9 cellular contexts compared by ENCODE assay signal in genomic region chr16:72788269-72788809, GRCh38.
DNase-seq lines count a peak whose midpoint lies in the region; ATAC-seq lines count a peak whose summit lies in the region.
"Had no signal": no experiment of that assay in that cellular context is flagged by ENCODE, and none has a peak within 500 bp of the region (broad histone marks: within the 10 kb centered on the region; RNA-seq: fewer than 3 reads in every experiment).

No MANE protein-coding gene starts in this region.

- H3K4me3 Mint-ChIP-seq in activated naive CD4-positive, alpha-beta T cell treated with anti-CD3 and anti-CD28 coated beads for 36 hours: peak overlapping the region; percentile 72
- peak overlapping the region; percentile 87 for H3K4me3 Mint-ChIP-seq in activated naive CD8-positive, alpha-beta T cell treated with anti-CD3 and anti-CD28 coated beads, Interleukin-2, amount 10 ng/mL, durations not matched to agents 7 days and 5 days
- H3K4me3 Mint-ChIP-seq in memory B cell: peak overlapping the region; percentile 84

- peak overlapping the region; percentile 80 for H3K27ac ChIP-seq in thymus (ENCODE audit: low read depth)
- H3K27ac ChIP-seq: parathyroid adenoma had no signal

- no peak for ATAC-seq in activated naive CD8-positive, alpha-beta T cell treated with anti-CD3 and anti-CD28 coated beads, Interleukin-2, amount 10 ng/mL, durations not matched to agents 7 days and 5 days (ENCODE audit: low read depth)
- ATAC-seq in memory B cell (ENCODE audit: low read depth) (no peak), GM18517 (IDR thresholded peaks at IDR 0.05; ENCODE audit: unreplicated experiment) (no peak)

- 72% methylated on average over 18 of the region's 18 CpGs for WGBS in thymus

- CTCF ChIA-PET in activated naive CD4-positive, alpha-beta T cell treated with anti-CD3 and anti-CD28 coated beads for 36 hours (lab: Charles Lee): interaction anchor here (1.2 kb wide), 1 partner anchor 44 kb away, joined by 3 read pairs; no protein-coding TSS in a partner anchor

- H3K9me3 ChIP-seq in thymus (ENCODE audit: control insufficient read depth): no peaks in the 10 kb centered on the region

- peak overlapping the region; percentile 50 for H3K4me3 ChIP-seq in thymus (ENCODE audit: low read length)

- no peak overlapping the region for H3K27ac Mint-ChIP-seq in activated naive CD4-positive, alpha-beta T cell treated with anti-CD3 and anti-CD28 coated beads for 36 hours
- no peak overlapping the region for H3K27ac Mint-ChIP-seq in activated naive CD8-positive, alpha-beta T cell treated with anti-CD3 and anti-CD28 coated beads, Interleukin-2, amount 10 ng/mL, durations not matched to agents 7 days and 5 days
- H3K27ac Mint-ChIP-seq in memory B cell: no peak overlapping the region

- H3K4me1 ChIP-seq in thymus (ENCODE audit: control insufficient read depth, insufficient read depth, low read length): peaks cover 3% of the 10 kb centered on the region

- peaks cover 28% of the 10 kb centered on the region for H3K27me3 Mint-ChIP-seq in activated naive CD4-positive, alpha-beta T cell treated with anti-CD3 and anti-CD28 coated beads for 36 hours (ENCODE audit: low read depth)
- peaks cover 50% of the 10 kb centered on the region for H3K27me3 Mint-ChIP-seq in activated naive CD8-positive, alpha-beta T cell treated with anti-CD3 and anti-CD28 coated beads, Interleukin-2, amount 10 ng/mL, durations not matched to agents 7 days and 5 days
- peaks cover 2% of the 10 kb centered on the region for H3K27me3 Mint-ChIP-seq in memory B cell

- H3K36me3 ChIP-seq in thymus (ENCODE audit: control insufficient read depth, insufficient read depth): no peaks in the 10 kb centered on the region

- POLR2A ChIA-PET in activated naive CD8-positive, alpha-beta T cell treated with anti-CD3 and anti-CD28 coated beads, Interleukin-2, amount 10 ng/mL, durations not matched to agents 7 days and 5 days (lab: Charles Lee): no interaction called here

- H3K4me1 Mint-ChIP-seq in activated naive CD4-positive, alpha-beta T cell treated with anti-CD3 and anti-CD28 coated beads for 36 hours (ENCODE audit: low read depth): peaks cover 14% of the 10 kb centered on the region
- peaks cover 25% of the 10 kb centered on the region for H3K4me1 Mint-ChIP-seq in activated naive CD8-positive, alpha-beta T cell treated with anti-CD3 and anti-CD28 coated beads, Interleukin-2, amount 10 ng/mL, durations not matched to agents 7 days and 5 days
- H3K4me1 Mint-ChIP-seq in memory B cell: peaks cover 10% of the 10 kb centered on the region

- H3K36me3 Mint-ChIP-seq in activated naive CD4-positive, alpha-beta T cell treated with anti-CD3 and anti-CD28 coated beads for 36 hours (ENCODE audit: low read depth): no peaks in the 10 kb centered on the region
- peaks cover 11% of the 10 kb centered on the region for H3K36me3 Mint-ChIP-seq in activated naive CD8-positive, alpha-beta T cell treated with anti-CD3 and anti-CD28 coated beads, Interleukin-2, amount 10 ng/mL, durations not matched to agents 7 days and 5 days
- H3K36me3 Mint-ChIP-seq in memory B cell: no peaks in the 10 kb centered on the region

- H3K9me3 Mint-ChIP-seq in activated naive CD4-positive, alpha-beta T cell treated with anti-CD3 and anti-CD28 coated beads for 36 hours: no peaks in the 10 kb centered on the region
- no peaks in the 10 kb centered on the region for H3K9me3 Mint-ChIP-seq in activated naive CD8-positive, alpha-beta T cell treated with anti-CD3 and anti-CD28 coated beads, Interleukin-2, amount 10 ng/mL, durations not matched to agents 7 days and 5 days
- no peaks in the 10 kb centered on the region for H3K9me3 Mint-ChIP-seq in memory B cell

- intact Hi-C loops in activated naive CD4-positive, alpha-beta T cell treated with anti-CD3 and anti-CD28 coated beads for 36 hours (cut with micrococcal nuclease): loop anchor here (5.0 kb wide), 1 partner anchor 316 kb away; no protein-coding TSS in a partner anchor

- DNase-seq in activated naive CD4-positive, alpha-beta T cell treated with anti-CD3 and anti-CD28 coated beads for 36 hours: no peak
- DNase-seq in activated naive CD4-positive, alpha-beta T cell treated with anti-CD3 and anti-CD28 coated beads, Interleukin-2, amount 50 U/mL, for 16 hours: no peak
- no peak for DNase-seq in activated naive CD8-positive, alpha-beta T cell treated with anti-CD3 and anti-CD28 coated beads, Interleukin-2, amount 10 ng/mL, durations not matched to agents 7 days and 5 days
- DNase-seq in memory B cell (ENCODE audit: low spot score in 2 of 2): no peak
- no peak for DNase-seq in NCI-H1092 (lab: John Stamatoyannopoulos, UW)
- no peak for DNase-seq in SIG-M5 (lab: John Stamatoyannopoulos, UW)

- H3K27me3 ChIP-seq in thymus (ENCODE audit: control insufficient read depth, insufficient read depth): no peaks in the 10 kb centered on the region
